Comparison of ENCODE assay signal across 20 cellular contexts in genomic region chr11:122168218-122168617, GRCh38. TPM values are rescaled to one million over a fixed set of nuclear protein-coding genes. Genes with fewer than 3 reads are reported as not detected.
"Had no signal": no experiment of that assay in that cellular context is flagged by ENCODE, and none has a peak within 500 bp of the region (broad histone marks: within the 10 kb centered on the region; RNA-seq: fewer than 3 reads in every experiment).

No MANE protein-coding gene starts in this region.

- H3K27me3 Mint-ChIP-seq: activated CD4-positive, alpha-beta T cell treated with anti-CD3 and anti-CD28 coated beads, Interleukin-2, amount 10 ng/mL, durations not matched to agents 7 days and 5 days had no signal

- ATAC-seq: activated naive CD8-positive, alpha-beta T cell treated with anti-CD3 and anti-CD28 coated beads, Interleukin-2, amount 50 U/mL, for 24 hours; activated T-cell treated with anti-CD3 and anti-CD28 coated beads, Interleukin-2, amount 50 U/mL, for 4 hours; left lung had no signal

- H3K27ac Mint-ChIP-seq: activated CD4-positive, alpha-beta T cell treated with anti-CD3 and anti-CD28 coated beads, Interleukin-2, amount 10 ng/mL, durations not matched to agents 7 days and 5 days; activated naive CD4-positive, alpha-beta T cell treated with anti-CD3 and anti-CD28 coated beads for 36 hours; activated naive CD8-positive, alpha-beta T cell treated with anti-CD3 and anti-CD28 coated beads, Interleukin-2, amount 50 U/mL, for 24 hours; nephron progenitor cell had no signal

- H3K4me3 ChIP-seq: left lung, right atrium auricular region, skin epidermis, testis, upper lobe of left lung had no signal

- H3K27me3 ChIP-seq: left lung, right atrium auricular region, testis, upper lobe of left lung had no signal

- H3K9me3 Mint-ChIP-seq: activated CD4-positive, alpha-beta T cell treated with anti-CD3 and anti-CD28 coated beads, Interleukin-2, amount 10 ng/mL, durations not matched to agents 7 days and 5 days; activated naive CD4-positive, alpha-beta T cell treated with anti-CD3 and anti-CD28 coated beads for 36 hours; activated naive CD8-positive, alpha-beta T cell treated with anti-CD3 and anti-CD28 coated beads, Interleukin-2, amount 50 U/mL, for 24 hours; activated T-cell treated with anti-CD3 and anti-CD28 coated beads, Interleukin-2, amount 50 U/mL, for 4 hours; nephron progenitor cell had no signal

- H3K4me1 Mint-ChIP-seq: activated CD4-positive, alpha-beta T cell treated with anti-CD3 and anti-CD28 coated beads, Interleukin-2, amount 10 ng/mL, durations not matched to agents 7 days and 5 days had no signal

- DNase-seq: activated CD4-positive, alpha-beta T cell treated with anti-CD3 and anti-CD28 coated beads, Interleukin-2, amount 10 ng/mL, durations not matched to agents 7 days and 5 days; activated CD8-positive, alpha-beta memory T cell treated with anti-CD3 and anti-CD28 coated beads, Interleukin-2, amount 50 U/mL, for 4 hours; activated naive CD4-positive, alpha-beta T cell treated with anti-CD3 and anti-CD28 coated beads for 36 hours; activated naive CD8-positive, alpha-beta T cell treated with anti-CD3 and anti-CD28 coated beads, Interleukin-2, amount 50 U/mL, for 24 hours; activated T-cell treated with anti-CD3 and anti-CD28 coated beads, Interleukin-2, amount 50 U/mL, for 4 hours; anterior cingulate cortex; effector CD8-positive, alpha-beta T cell; foreskin melanocyte; left lung; nephron progenitor cell; nucleus accumbens; stimulated activated CD4-positive, alpha-beta T cell treated with anti-CD3 and anti-CD28 coated beads, Interleukin-4, amount 100 ng/mL, for 1 hour; T1000; testis; upper lobe of left lung had no signal

- H3K9me3 ChIP-seq: left lung, right atrium auricular region, testis, upper lobe of left lung had no signal

- H3K36me3 ChIP-seq: left lung, right atrium auricular region, upper lobe of left lung had no signal

- H3K4me3 Mint-ChIP-seq: activated CD4-positive, alpha-beta T cell treated with anti-CD3 and anti-CD28 coated beads, Interleukin-2, amount 10 ng/mL, durations not matched to agents 7 days and 5 days; activated naive CD4-positive, alpha-beta T cell treated with anti-CD3 and anti-CD28 coated beads for 36 hours; activated naive CD8-positive, alpha-beta T cell treated with anti-CD3 and anti-CD28 coated beads, Interleukin-2, amount 50 U/mL, for 24 hours; activated T-cell treated with anti-CD3 and anti-CD28 coated beads, Interleukin-2, amount 50 U/mL, for 4 hours; nephron progenitor cell had no signal

- H3K27ac ChIP-seq: right atrium auricular region, skin epidermis, testis, upper lobe of left lung had no signal

- H3K4me1 ChIP-seq: left lung, testis, upper lobe of left lung had no signal

RNA-seq across cellular contexts. Expression of gene BLID, which starts 52.2 kb away (rescaled TPM):
- total RNA-seq: activated CD4-positive, alpha-beta T cell treated with anti-CD3 and anti-CD28 coated beads, Interleukin-2, amount 10 ng/mL, durations not matched to agents 7 days and 5 days; activated naive CD4-positive, alpha-beta T cell treated with anti-CD3 and anti-CD28 coated beads for 36 hours; activated T-cell treated with anti-CD3 and anti-CD28 coated beads, Interleukin-2, amount 50 U/mL, for 4 hours; kidney epithelial cell; lung microvascular endothelial cell; T-helper 1 cell treated with Interleukin-12 subunit alpha and Interleukin-12 subunit beta and Interleukin-4 antibody, amounts not matched to agents 30 ng/mL and 1 ng/mL, for 36 hours had no signal
